Comparison of ENCODE assay signal across 8 cellular contexts in the genomic region with DNA sequence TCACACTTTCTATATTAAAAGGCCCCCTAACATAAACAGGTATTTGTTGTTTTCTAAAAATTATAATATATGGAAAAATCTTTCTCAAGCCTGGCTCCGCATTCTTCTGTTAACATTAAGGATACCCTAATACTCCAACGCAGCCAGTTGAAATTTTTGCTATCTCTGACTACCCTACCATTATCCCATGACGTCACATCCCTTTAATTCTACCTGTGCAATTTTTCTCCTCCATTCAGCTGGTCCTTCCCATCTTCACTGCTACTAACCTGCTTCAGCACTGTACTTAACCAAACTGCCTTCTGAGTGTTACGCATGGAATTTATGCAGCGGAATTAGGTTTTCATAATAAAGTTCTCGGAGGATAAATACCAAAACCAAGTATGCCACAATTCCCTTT. TPM values are rescaled to one million over a fixed set of nuclear protein-coding genes. Genes with fewer than 3 reads are reported as not detected.
DNase-seq lines count a peak whose midpoint lies in the region; ATAC-seq and TF ChIP-seq lines count a peak whose summit lies in the region.

No MANE protein-coding gene starts in this region.

- H3K79me2 ChIP-seq in PC-3 (ENCODE audit: low read length) = peaks cover 16% of the 10 kb centered on the region

- H3K4me2 ChIP-seq in PC-3 (ENCODE audit: low read length) = peak overlapping the region; percentile 96

- 86% methylated on average over 6 of the region's 6 CpGs for WGBS in esophagus muscularis mucosa
- WGBS in prostate gland = 78% methylated on average over 6 of the region's 6 CpGs

- H3F3A ChIP-seq in PC-3 (ENCODE audit: low read length, unreplicated experiment) = no peaks in the 10 kb centered on the region

- no peaks in the 10 kb centered on the region; the same call in 1 of the 2 replicates for H3K36me3 ChIP-seq in PC-3 (ENCODE audit: low read depth, low read length)
- peaks cover 0 to 15% (median 6%) of the 10 kb centered on the region in 4 donors for H3K36me3 ChIP-seq in esophagus muscularis mucosa
- no peaks in the 10 kb centered on the region for H3K36me3 ChIP-seq in prostate gland

- CTCF ChIA-PET in PC-3 (lab: Charles Lee) = no interaction called here

- POLR2A ChIA-PET in PC-3 (lab: Charles Lee; ENCODE audit: unreplicated experiment) = no interaction called here

- TF ChIP-seq EP300 in esophagus muscularis mucosa (IDR thresholded peaks at IDR 0.05) = no peak

- H3K4me1 ChIP-seq in PC-3 (ENCODE audit: insufficient read depth, low read length) = peaks cover 7% of the 10 kb centered on the region; the same call in 1 of the 2 replicates
- peaks cover 0 to 23% (median 17%) of the 10 kb centered on the region in 4 donors for H3K4me1 ChIP-seq in esophagus muscularis mucosa
- H3K4me1 ChIP-seq in prostate gland (replicated peaks) = peaks cover 2% of the 10 kb centered on the region

- no peak for ATAC-seq in PC-3
- no peak for ATAC-seq in HG03025 (IDR thresholded peaks at IDR 0.05; ENCODE audit: low FRiP score, unreplicated experiment)
- no peak for ATAC-seq in HG02938 (IDR thresholded peaks at IDR 0.05; ENCODE audit: unreplicated experiment)

- TF ChIP-seq CTCF in PC-3 (conservative IDR thresholded peaks at IDR 0.05; ENCODE audit: low read depth, low read length) = no peak
- no peak for TF ChIP-seq CTCF in esophagus muscularis mucosa (IDR thresholded peaks at IDR 0.05)
- TF ChIP-seq CTCF in prostate gland (IDR thresholded peaks at IDR 0.05) = no peak

- peak overlapping the region; percentile 88 for H2AFZ ChIP-seq in PC-3 (ENCODE audit: low read length)

- TF ChIP-seq POLR2A in esophagus muscularis mucosa (IDR thresholded peaks at IDR 0.05; ENCODE audit: low read depth) (no peak), prostate gland (IDR thresholded peaks at IDR 0.05) (no peak)

- DNase-seq in PC-3 = no peak
- no peak for DNase-seq in esophagus muscularis mucosa (ENCODE audit: extremely low spot score)
- no peak for DNase-seq in prostate gland (ENCODE audit: low spot score)
- no peak for DNase-seq in dermis blood vessel endothelial cell
- no peak for DNase-seq in germinal center (ENCODE audit: low spot score)

- intact Hi-C loops in PC-3 (cut with micrococcal nuclease) = loop anchor here (10.0 kb wide), 1 partner anchor 295 kb away; a partner anchor contains a TSS
- intact Hi-C loops in esophagus muscularis mucosa (cut with DNase I) = loop anchor here (10.0 kb wide), 1 partner anchor 295 kb away; a partner anchor contains a TSS
- intact Hi-C loops in prostate gland (cut with DNase I) = no loop called here

- H3K27me3 ChIP-seq in PC-3 (ENCODE audit: low read length) = no peaks in the 10 kb centered on the region
- H3K27me3 ChIP-seq in esophagus muscularis mucosa = no peaks in the 10 kb centered on the region
- H3K27me3 ChIP-seq in prostate gland (replicated peaks; ENCODE audit: insufficient read depth) = no peaks in the 10 kb centered on the region

- H3K27ac ChIP-seq in PC-3 (ENCODE audit: low read length) (no peak overlapping the region), esophagus muscularis mucosa (replicated peaks in 1 of 4) (peak overlapping the region; percentile 78 to 89 (median 82)), prostate gland (no peak overlapping the region)

- no peaks in the 10 kb centered on the region for H4K20me1 ChIP-seq in PC-3 (ENCODE audit: low read length)

- no peaks in the 10 kb centered on the region for H3K9me2 ChIP-seq in PC-3 (replicated peaks; ENCODE audit: low read length)

- no peaks in the 10 kb centered on the region for H3K9me3 ChIP-seq in PC-3 (ENCODE audit: low read length)
- H3K9me3 ChIP-seq in esophagus muscularis mucosa = no peaks in the 10 kb centered on the region
- no peaks in the 10 kb centered on the region for H3K9me3 ChIP-seq in prostate gland

- H3K9ac ChIP-seq in PC-3 (ENCODE audit: low read length) = peak overlapping the region; percentile 88; the same call in 1 of the 2 replicates

- H3K4me3 ChIP-seq in GM08714 (ENCODE audit: low read length) (peak overlapping the region; percentile 83), PC-3 (ENCODE audit: low read length) (peak overlapping the region; percentile 97), esophagus muscularis mucosa (peak overlapping the region; percentile 68 to 81 (median 74)), prostate gland (peak overlapping the region; percentile 62 to 64)

- no TSS peak for BruUV-seq in PC-3 (replicated peaks; lab: Mats Ljungman, UMichigan)

RNA-seq across cellular contexts. Expression of a gene that starts 1.0 kb away (rescaled TPM):
- total RNA-seq in PC-3 (2014; rRNA removed) (13.3 and 14.6 TPM in 2 replicates), esophagus muscularis mucosa (10 to 100 TPM in 3 of 4 donors, 1 to 10 TPM in 1; 9.9 to 14.6 (median 13.8) TPM), prostate gland (10 to 100 TPM; 19.2 to 19.9 TPM), dermis blood vessel endothelial cell (17.0 and 17.2 TPM in 2 replicates)

RNA-seq across cellular contexts. Expression of a gene that starts 19.4 kb away (rescaled TPM):
- total RNA-seq in PC-3 (2014; rRNA removed) = 20.6 and 22.0 TPM in 2 replicates
- 1 to 10 TPM; 3.7 to 5.1 (median 4.5) TPM for total RNA-seq in esophagus muscularis mucosa
- 10 to 100 TPM in 1 of 2 donors, 1 to 10 TPM in 1; 7.4 to 32.8 TPM for total RNA-seq in prostate gland
- 16.8 and 28.0 TPM in 2 replicates for total RNA-seq in dermis blood vessel endothelial cell

Comparison
In these comparisons a context has a peak if more than half of its experiments do, and no peak if none do; other contexts are left out.
1. H3K27ac ChIP-seq: peak in esophagus muscularis mucosa (4 of 4); none in PC-3 (single experiment) and prostate gland (0 of 2).
2. Peak in every context shown above with its lines, with median percentiles within 50 percentile points of each other: H3K4me3 ChIP-seq.